6 cellular contexts compared by ENCODE assay signal in genomic region chr17:75271955-75272847, GRCh38. TPM values are rescaled to one million over a fixed set of nuclear protein-coding genes. Genes with fewer than 3 reads are reported as not detected.
A peak's percentile ranks its signal among the peaks of the same experiment; 100 is the strongest.
DNase-seq lines count a peak whose midpoint lies in the region; ATAC-seq, FAIRE-seq and TF ChIP-seq lines count a peak whose summit lies in the region.

No MANE protein-coding gene starts in this region.

- peaks cover 20% of the 10 kb centered on the region for H3K4me1 ChIP-seq in keratinocyte (ENCODE audit: control insufficient read depth, extremely low read depth, insufficient read depth, low read length)

- no peaks in the 10 kb centered on the region for H3K27me3 ChIP-seq in keratinocyte (ENCODE audit: control insufficient read depth, extremely low read depth, insufficient read depth, low read length)

- H3K79me2 ChIP-seq in keratinocyte (ENCODE audit: control insufficient read depth, insufficient read depth, low read length): no peaks in the 10 kb centered on the region

- H4K20me1 ChIP-seq in keratinocyte (ENCODE audit: control insufficient read depth, extremely low read depth, insufficient read depth, low read length): no peaks in the 10 kb centered on the region

- no peaks in the 10 kb centered on the region for H3K27me3 Mint-ChIP-seq in activated CD8-positive, alpha-beta T cell treated with anti-CD3 and anti-CD28 coated beads for 36 hours

- H3K27ac Mint-ChIP-seq in activated CD8-positive, alpha-beta T cell treated with anti-CD3 and anti-CD28 coated beads for 36 hours: peak overlapping the region; percentile 81

- H3K4me2 ChIP-seq in keratinocyte (ENCODE audit: control insufficient read depth, extremely low read depth, insufficient read depth, low read depth, low read length): peak overlapping the region; percentile 84

- H3K9me3 ChIP-seq in keratinocyte (ENCODE audit: control insufficient read depth, low read depth, low read length): no peaks in the 10 kb centered on the region

- peak; percentile 26 for DNase-seq in activated CD8-positive, alpha-beta T cell treated with anti-CD3 and anti-CD28 coated beads for 36 hours
- DNase-seq in keratinocyte (ENCODE audit: low read depth, low spot score) (no peak), T1000 (lab: John Stamatoyannopoulos, UW) (no peak)

- no peak for FAIRE-seq in keratinocyte (lab: Jason Lieb, UNC)

- peaks cover 2% of the 10 kb centered on the region for H3K9me1 ChIP-seq in keratinocyte (ENCODE audit: control insufficient read depth, extremely low read depth, insufficient read depth, low read length)

- peak overlapping the region; percentile 70 to 81 (median 70) for H3K4me3 ChIP-seq in keratinocyte (ENCODE audit: control insufficient read depth in 2 of 3, extremely low read depth in 1 of 3, insufficient read depth in 2 of 3, low read depth in 1 of 3, low read length in 3 of 3)

- TF ChIP-seq POLR2A in GM18505 (IDR thresholded peaks at IDR 0.05; ENCODE audit: borderline replicate concordance, extremely low read depth, insufficient read depth, insufficient read length): peak; percentile 22

- CTCF ChIA-PET in activated CD8-positive, alpha-beta T cell treated with anti-CD3 and anti-CD28 coated beads for 36 hours (lab: Charles Lee): interaction anchor here (1.1 to 6.5 kb wide), 12 partner anchors 9 to 140 kb away, joined by 3 to 107 read pairs (median 9); partner anchors contain the start of genes GGA3, MRPS7, NUP85 and SLC25A19

- intact Hi-C loops in activated CD8-positive, alpha-beta T cell treated with anti-CD3 and anti-CD28 coated beads for 36 hours (cut with micrococcal nuclease): no loop called here

- dilution Hi-C loops in keratinocyte (cut with MboI; ENCODE audit: extremely low pct_ligation_motif_present, low sequenced_read_pairs): no loop called here

- POLR2A ChIA-PET in activated CD8-positive, alpha-beta T cell treated with anti-CD3 and anti-CD28 coated beads for 36 hours (lab: Charles Lee): interaction anchor here (0.7 to 7.2 kb wide), 13 partner anchors 9 to 244 kb away, joined by 3 to 105 read pairs (median 11); partner anchors contain the start of genes GGA3, GRB2, MRPS7 and SLC25A19

- peaks cover 34% of the 10 kb centered on the region for H3K36me3 Mint-ChIP-seq in activated CD8-positive, alpha-beta T cell treated with anti-CD3 and anti-CD28 coated beads for 36 hours (ENCODE audit: low read depth)

- no peaks in the 10 kb centered on the region for H3K9me3 Mint-ChIP-seq in activated CD8-positive, alpha-beta T cell treated with anti-CD3 and anti-CD28 coated beads for 36 hours

- peaks cover 6 to 12% of the 10 kb centered on the region in 2 experiments for H3K36me3 ChIP-seq in keratinocyte (ENCODE audit: control insufficient read depth in 2 of 2, extremely low read depth in 1 of 2, insufficient read depth in 2 of 2, low read length in 2 of 2)

- peak overlapping the region; percentile 89 for H2AFZ ChIP-seq in keratinocyte (ENCODE audit: control insufficient read depth, low read length)

- TF ChIP-seq CTCF in activated CD8-positive, alpha-beta T cell treated with anti-CD3 and anti-CD28 coated beads for 36 hours (IDR thresholded peaks at IDR 0.05): no peak
- no peak for TF ChIP-seq CTCF in keratinocyte (optimal IDR thresholded peaks at IDR 0.05 in 1 of 3, IDR thresholded peaks at IDR 0.05 in 1 of 3, conservative IDR thresholded peaks at IDR 0.05 in 1 of 3; ENCODE audit: extremely low read depth in 1 of 3, insufficient read depth in 2 of 3, low read length in 3 of 3)

- H3K4me1 Mint-ChIP-seq in activated CD8-positive, alpha-beta T cell treated with anti-CD3 and anti-CD28 coated beads for 36 hours (ENCODE audit: low read depth): peaks cover 32% of the 10 kb centered on the region

- peak overlapping the region; percentile 75 for H3K9ac ChIP-seq in keratinocyte (ENCODE audit: control insufficient read depth, extremely low read depth, insufficient read depth, low read length)

- H3K27ac ChIP-seq in keratinocyte (ENCODE audit: control insufficient read depth, insufficient read depth, low read length): no peak overlapping the region

- peak overlapping the region; percentile 86 for H3K4me3 Mint-ChIP-seq in activated CD8-positive, alpha-beta T cell treated with anti-CD3 and anti-CD28 coated beads for 36 hours

- ATAC-seq in GM18505 (IDR thresholded peaks at IDR 0.05; ENCODE audit: unreplicated experiment) (no peak), GM21717 (IDR thresholded peaks at IDR 0.05; ENCODE audit: unreplicated experiment) (no peak), GM19395 (IDR thresholded peaks at IDR 0.05; ENCODE audit: unreplicated experiment) (no peak)
- ATAC-seq in activated CD8-positive, alpha-beta T cell treated with anti-CD3 and anti-CD28 coated beads for 36 hours: no peak

RNA-seq across cellular contexts. Expression of gene MIF4GD, which starts 1.2 kb away (rescaled TPM):
- total RNA-seq in activated CD8-positive, alpha-beta T cell treated with anti-CD3 and anti-CD28 coated beads for 36 hours: 10 to 100 TPM; 42.4 to 43.8 TPM
- polyA plus RNA-seq in keratinocyte: 15.9 to 18.1 TPM (median 18.0 TPM) in 3 replicates
- 39.7 TPM for polyA plus RNA-seq in keratinocyte (2011; ENCODE audit: low read depth)
- polyA plus RNA-seq in keratinocyte (2011; cell fraction: cytosol; rRNA removed): 16.2 and 20.4 TPM in 2 replicates
- polyA plus RNA-seq in keratinocyte (2011; cell fraction: nucleus; rRNA removed): 7.3 and 11.0 TPM in 2 replicates
- 13.9 and 30.4 TPM in 2 replicates for polyA plus RNA-seq in keratinocyte (2012; ENCODE audit: low replicate concordance)
- polyA minus RNA-seq in keratinocyte: 14.7 to 20.3 TPM (median 16.5 TPM) in 3 replicates
- polyA minus RNA-seq in keratinocyte (2011; cell fraction: cytosol; rRNA and poly(A)+ RNA removed): 11.3 TPM
- 3.6 and 3.7 TPM in 2 replicates for polyA minus RNA-seq in keratinocyte (2011; cell fraction: nucleus; rRNA and poly(A)+ RNA removed)

RNA-seq across cellular contexts. Expression of gene MRPS7, which starts 10.5 kb away (rescaled TPM):
- total RNA-seq in activated CD8-positive, alpha-beta T cell treated with anti-CD3 and anti-CD28 coated beads for 36 hours: 10 to 100 TPM; 76.3 to 80.0 TPM
- polyA plus RNA-seq in keratinocyte: 62.8 to 79.0 TPM (median 71.5 TPM) in 3 replicates
- 29.4 TPM for polyA plus RNA-seq in keratinocyte (2011; ENCODE audit: low read depth)
- polyA plus RNA-seq in keratinocyte (2011; cell fraction: cytosol; rRNA removed): 62.7 and 69.3 TPM in 2 replicates
- 42.5 and 43.2 TPM in 2 replicates for polyA plus RNA-seq in keratinocyte (2011; cell fraction: nucleus; rRNA removed)
- 42.6 and 61.5 TPM in 2 replicates for polyA plus RNA-seq in keratinocyte (2012; ENCODE audit: low replicate concordance)
- polyA minus RNA-seq in keratinocyte: 33.0 to 46.9 TPM (median 39.6 TPM) in 3 replicates
- polyA minus RNA-seq in keratinocyte (2011; cell fraction: cytosol; rRNA and poly(A)+ RNA removed): 31.5 TPM
- 9.9 and 12.6 TPM in 2 replicates for polyA minus RNA-seq in keratinocyte (2011; cell fraction: nucleus; rRNA and poly(A)+ RNA removed)

RNA-seq across cellular contexts. Expression of gene GGA3, which starts 10.8 kb away (rescaled TPM):
- 10 to 100 TPM; 65.5 to 65.8 TPM for total RNA-seq in activated CD8-positive, alpha-beta T cell treated with anti-CD3 and anti-CD28 coated beads for 36 hours
- 22.3 to 25.2 TPM (median 22.7 TPM) in 3 replicates for polyA plus RNA-seq in keratinocyte
- 29.9 TPM for polyA plus RNA-seq in keratinocyte (2011; ENCODE audit: low read depth)
- polyA plus RNA-seq in keratinocyte (2011; cell fraction: cytosol; rRNA removed): 11.7 and 13.3 TPM in 2 replicates
- 72.2 and 73.0 TPM in 2 replicates for polyA plus RNA-seq in keratinocyte (2011; cell fraction: nucleus; rRNA removed)
- 18.8 and 21.2 TPM in 2 replicates for polyA plus RNA-seq in keratinocyte (2012; ENCODE audit: low replicate concordance)
- 26.4 to 47.8 TPM (median 31.0 TPM) in 3 replicates for polyA minus RNA-seq in keratinocyte
- polyA minus RNA-seq in keratinocyte (2011; cell fraction: cytosol; rRNA and poly(A)+ RNA removed): 19.8 TPM
- polyA minus RNA-seq in keratinocyte (2011; cell fraction: nucleus; rRNA and poly(A)+ RNA removed): 23.3 and 29.6 TPM in 2 replicates

RNA-seq across cellular contexts. Expression of gene SLC25A19, which starts 17.0 kb away (rescaled TPM):
- 10 to 100 TPM; 55.1 to 55.2 TPM for total RNA-seq in activated CD8-positive, alpha-beta T cell treated with anti-CD3 and anti-CD28 coated beads for 36 hours
- 7.0 to 8.7 TPM (median 8.3 TPM) in 3 replicates for polyA plus RNA-seq in keratinocyte
- 2.7 TPM for polyA plus RNA-seq in keratinocyte (2011; ENCODE audit: low read depth)
- 5.8 and 7.5 TPM in 2 replicates for polyA plus RNA-seq in keratinocyte (2011; cell fraction: cytosol; rRNA removed)
- 7.1 and 7.6 TPM in 2 replicates for polyA plus RNA-seq in keratinocyte (2011; cell fraction: nucleus; rRNA removed)
- polyA plus RNA-seq in keratinocyte (2012; ENCODE audit: low replicate concordance): 9.6 and 10.2 TPM in 2 replicates
- 7.6 to 10.1 TPM (median 10.0 TPM) in 3 replicates for polyA minus RNA-seq in keratinocyte
- 4.2 TPM for polyA minus RNA-seq in keratinocyte (2011; cell fraction: cytosol; rRNA and poly(A)+ RNA removed)
- 3.3 and 4.9 TPM in 2 replicates for polyA minus RNA-seq in keratinocyte (2011; cell fraction: nucleus; rRNA and poly(A)+ RNA removed)
